16 cellular contexts compared by ENCODE assay signal in genomic region chr3:190117995-190118394, GRCh38. TPM values are rescaled to one million over a fixed set of nuclear protein-coding genes. Genes with fewer than 3 reads are reported as not detected.
DNase-seq lines count a peak whose midpoint lies in the region; ATAC-seq and TF ChIP-seq lines count a peak whose summit lies in the region.
"Had no signal": no experiment of that assay in that cellular context is flagged by ENCODE, and none has a peak within 500 bp of the region (broad histone marks: within the 10 kb centered on the region; RNA-seq: fewer than 3 reads in every experiment).

No MANE protein-coding gene starts in this region.

- H3K4me3 ChIP-seq in astrocyte of the cerebellum (ENCODE audit: low read depth, low read length) (peak overlapping the region; percentile 22), kidney epithelial cell (ENCODE audit: low read depth, low read length) (peak overlapping the region; percentile 27), upper lobe of right lung (peak overlapping the region; percentile 41), Karpas-422 (ENCODE audit: low read length) (no peak overlapping the region)

- H3K27ac ChIP-seq in upper lobe of right lung (no peak overlapping the region), Karpas-422 (ENCODE audit: low read length) (no peak overlapping the region)

- no peak overlapping the region for H3K9ac ChIP-seq in Karpas-422 (ENCODE audit: low read length)

- no peak for DNase-seq in HFFc6
- peak; percentile 52 for DNase-seq in astrocyte of the cerebellum (ENCODE audit: low read depth)
- DNase-seq in kidney epithelial cell (ENCODE audit: low read depth): no peak
- DNase-seq in upper lobe of right lung: no peak
- no peak for DNase-seq in activated CD4-positive, alpha-beta T cell treated with anti-CD3 and anti-CD28 coated beads for 48 hours
- DNase-seq in Karpas-422: no peak
- DNase-seq in HUDEP-2 (lab: John Stamatoyannopoulos, UW; ENCODE audit: unreplicated experiment in 76 of 76): no peak
- DNase-seq in mesenteric fat pad (ENCODE audit: low spot score): no peak
- DNase-seq: activated CD4-positive, alpha-beta T cell treated with anti-CD3 and anti-CD28 coated beads, Interleukin-2, amount 50 U/mL, for 4 hours; activated effector memory CD4-positive, alpha-beta T cell treated with anti-CD3 and anti-CD28 coated beads, Interleukin-2, amount 50 U/mL, for 16 hours; cerebellar nuclear complex; foreskin fibroblast; NCI-H2107; stimulated activated CD4-positive, alpha-beta T cell treated with anti-CD3 and anti-CD28 coated beads, Interleukin-4, amount 100 ng/mL, for 4 hours; T-cell had no signal

- no peaks in the 10 kb centered on the region for H3K9me3 ChIP-seq in upper lobe of right lung
- peaks cover 4% of the 10 kb centered on the region; the same call in 1 of the 2 replicates for H3K9me3 ChIP-seq in Karpas-422 (ENCODE audit: low read length)

- no peak overlapping the region for H3K4me2 ChIP-seq in Karpas-422 (ENCODE audit: low read depth, low read length, poor library complexity, severe bottlenecking)

- H3K9me3 Mint-ChIP-seq in HFFc6: no peaks in the 10 kb centered on the region; the same call in 1 of the 2 replicates
- H3K9me3 Mint-ChIP-seq: T-cell had no signal

- H3K36me3 ChIP-seq in kidney epithelial cell (ENCODE audit: control insufficient read depth, insufficient read depth, low read length): no peaks in the 10 kb centered on the region
- H3K36me3 ChIP-seq in upper lobe of right lung: no peaks in the 10 kb centered on the region
- no peaks in the 10 kb centered on the region for H3K36me3 ChIP-seq in Karpas-422 (ENCODE audit: insufficient read depth, low read length)

- H3K4me1 ChIP-seq in upper lobe of right lung: peaks cover 8% of the 10 kb centered on the region
- H3K4me1 ChIP-seq in Karpas-422 (ENCODE audit: low read length): no peaks in the 10 kb centered on the region

- H3K27me3 Mint-ChIP-seq in HFFc6 (ENCODE audit: insufficient read depth): no peaks in the 10 kb centered on the region; the same call in 1 of the 2 replicates

- ATAC-seq in upper lobe of right lung: no peak
- ATAC-seq: T-cell had no signal

- peak overlapping the region; percentile 71 for H3K4me3 Mint-ChIP-seq in HFFc6
- H3K4me3 Mint-ChIP-seq: stimulated activated naive CD8-positive, alpha-beta T cell treated with anti-CD3 and anti-CD28 coated beads, Interleukin-15, Interleukin-2, amounts not matched to agents 100 ng/mL and 50 ng/mL, for 24 hours had no signal

- TF ChIP-seq CTCF in HFFc6 (IDR thresholded peaks at IDR 0.05) (no peak), astrocyte of the cerebellum (IDR thresholded peaks at IDR 0.05; ENCODE audit: low read depth, low read length, missing control alignments) (no peak), kidney epithelial cell (IDR thresholded peaks at IDR 0.05; ENCODE audit: insufficient read depth, low read length, poor library complexity, severe bottlenecking) (no peak), upper lobe of right lung (IDR thresholded peaks at IDR 0.05) (no peak)

- intact Hi-C loops in upper lobe of right lung (cut with DNase I): no loop called here

- H3K79me2 ChIP-seq in Karpas-422 (ENCODE audit: low read length): no peaks in the 10 kb centered on the region

- no peak overlapping the region for H2AFZ ChIP-seq in Karpas-422 (ENCODE audit: low read length)

- no peaks in the 10 kb centered on the region for H4K20me1 ChIP-seq in Karpas-422 (ENCODE audit: insufficient read depth, low read depth, low read length)

- H3K36me3 Mint-ChIP-seq in HFFc6 (ENCODE audit: low read depth): peaks cover 5% of the 10 kb centered on the region; the same call in 1 of the 2 replicates
- H3K36me3 Mint-ChIP-seq: T-cell had no signal

- H3K9me2 ChIP-seq in Karpas-422 (replicated peaks; ENCODE audit: insufficient read depth, low read length): no peaks in the 10 kb centered on the region

- H3K27me3 ChIP-seq in kidney epithelial cell (ENCODE audit: control insufficient read depth, insufficient read depth, low read length): no peaks in the 10 kb centered on the region
- no peaks in the 10 kb centered on the region for H3K27me3 ChIP-seq in upper lobe of right lung
- H3K27me3 ChIP-seq in Karpas-422 (ENCODE audit: low read length): no peaks in the 10 kb centered on the region

- H3K4me1 Mint-ChIP-seq in HFFc6 (ENCODE audit: low read depth): peaks cover 66% of the 10 kb centered on the region

- in situ Hi-C loops in astrocyte of the cerebellum (cut with HindIII; ENCODE audit: low sequenced_read_pairs): loop anchor here (5.0 kb wide), 1 partner anchor 81 kb away; no protein-coding TSS in a partner anchor

- no peak overlapping the region for H3K27ac Mint-ChIP-seq in HFFc6
- H3K27ac Mint-ChIP-seq: stimulated activated naive CD8-positive, alpha-beta T cell treated with anti-CD3 and anti-CD28 coated beads, Interleukin-15, Interleukin-2, amounts not matched to agents 100 ng/mL and 50 ng/mL, for 24 hours; T-cell had no signal

RNA-seq across cellular contexts. Expression of gene P3H2, which starts 2.7 kb away (rescaled TPM):
- total RNA-seq in HFFc6 (2021; fragmentation: NEBNext Ultra II Directional; extraction: Animal tissue kit (Norgen Biotek cat#: 25700)): 10 to 100 TPM; 37.6 to 43.2 (median 39.5) TPM
- total RNA-seq in kidney epithelial cell (27.8 and 34.2 TPM in 2 replicates), upper lobe of right lung (79.0 TPM), mesenteric fat pad (3.3 TPM)
- total RNA-seq in Karpas-422 (2014; rRNA removed; shearing (Covaris generic); ENCODE audit: low replicate concordance): not detected in 2 replicates
